19 cellular contexts compared by ENCODE assay signal in the genomic region with DNA sequence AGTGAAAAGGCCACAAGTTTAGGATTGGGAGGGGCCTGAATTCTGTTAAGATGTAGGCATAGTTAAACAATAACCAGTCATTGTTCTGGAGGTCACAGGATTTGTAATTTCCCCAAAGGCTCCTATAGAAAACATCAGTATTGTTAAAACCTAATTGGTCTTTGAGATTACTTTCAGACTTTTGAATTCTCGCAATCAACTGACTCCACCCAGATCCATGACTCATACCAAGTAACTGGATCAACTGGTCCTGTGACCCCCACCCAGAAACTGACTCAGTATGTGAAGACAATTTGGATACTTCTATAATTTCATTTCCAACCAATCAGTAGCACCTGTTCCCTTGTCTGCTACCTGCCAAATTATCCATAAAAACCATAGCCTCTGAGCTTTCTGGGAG. TPM values are rescaled to one million over a fixed set of nuclear protein-coding genes. Genes with fewer than 3 reads are reported as not detected.
"Had no signal": no experiment of that assay in that cellular context is flagged by ENCODE, and none has a peak within 500 bp of the region (broad histone marks: within the 10 kb centered on the region; RNA-seq: fewer than 3 reads in every experiment).

No MANE protein-coding gene starts in this region.

- H3K27ac ChIP-seq: body of pancreas, esophagus muscularis mucosa, pancreas, thyroid gland had no signal

- DNase-seq: activated CD4-positive, alpha-beta T cell treated with anti-CD3 and anti-CD28 coated beads, Interleukin-2, amount 50 U/mL, for 4 hours; activated CD4-positive, CD25-positive, alpha-beta regulatory T cell treated with anti-CD3 and anti-CD28 coated beads, Interleukin-2, amount 50 U/mL, for 72 hours; activated effector memory CD4-positive, alpha-beta T cell treated with anti-CD3 and anti-CD28 coated beads, Interleukin-2, amount 50 U/mL, for 16 hours; activated T-cell treated with anti-CD3 and anti-CD28 coated beads, Interleukin-2, amount 50 U/mL, for 1 hour; amniotic stem cell; body of pancreas; cerebellar nuclear complex; glutamatergic neuron; nephron progenitor cell; pancreas; right cardiac atrium; small intestine; thyroid gland had no signal

- H3K4me3 Mint-ChIP-seq: dendritic cell treated with granulocyte-macrophage colony-stimulating factor and Interleukin-4, amounts not matched to agents 40 ng/mL and 50 ng/mL, for 4 days; nephron progenitor cell had no signal

- H3K4me1 ChIP-seq: body of pancreas, esophagus muscularis mucosa, pancreas, thyroid gland had no signal

- H3K9me3 ChIP-seq: body of pancreas, esophagus muscularis mucosa, pancreas, thyroid gland had no signal

- H3K27me3 Mint-ChIP-seq: dendritic cell treated with granulocyte-macrophage colony-stimulating factor and Interleukin-4, amounts not matched to agents 40 ng/mL and 50 ng/mL, for 4 days had no signal

- ATAC-seq: activated naive CD4-positive, alpha-beta T cell treated with anti-CD3 and anti-CD28 coated beads, Interleukin-2, amount 50 U/mL, for 72 hours; body of pancreas; left lobe of liver; pancreas; right cardiac atrium had no signal

- H3K27ac Mint-ChIP-seq: activated naive CD4-positive, alpha-beta T cell treated with anti-CD3 and anti-CD28 coated beads, Interleukin-2, amount 50 U/mL, for 72 hours; dendritic cell treated with granulocyte-macrophage colony-stimulating factor and Interleukin-4, amounts not matched to agents 40 ng/mL and 50 ng/mL, for 4 days; nephron progenitor cell had no signal

- H3K36me3 Mint-ChIP-seq: activated naive CD4-positive, alpha-beta T cell treated with anti-CD3 and anti-CD28 coated beads, Interleukin-2, amount 50 U/mL, for 72 hours had no signal

- H3K36me3 ChIP-seq: esophagus muscularis mucosa, pancreas, thyroid gland had no signal

- H3K4me1 Mint-ChIP-seq: nephron progenitor cell had no signal

- H3K9me3 Mint-ChIP-seq: dendritic cell treated with granulocyte-macrophage colony-stimulating factor and Interleukin-4, amounts not matched to agents 40 ng/mL and 50 ng/mL, for 4 days had no signal

- H3K4me3 ChIP-seq: body of pancreas, esophagus muscularis mucosa, pancreas, thyroid gland had no signal

- H3K27me3 ChIP-seq: body of pancreas, esophagus muscularis mucosa, thyroid gland had no signal

RNA-seq across cellular contexts. Expression of gene MAGEB16, which starts 28.4 kb away (rescaled TPM):
- total RNA-seq: activated naive CD4-positive, alpha-beta T cell treated with anti-CD3 and anti-CD28 coated beads, Interleukin-2, amount 50 U/mL, for 72 hours; body of pancreas; esophagus muscularis mucosa; fibroblast of villous mesenchyme; left lobe of liver; mesenteric fat pad; pancreas; right cardiac atrium; thyroid gland had no signal
